26 cellular contexts compared by ENCODE assay signal in the genomic region with DNA sequence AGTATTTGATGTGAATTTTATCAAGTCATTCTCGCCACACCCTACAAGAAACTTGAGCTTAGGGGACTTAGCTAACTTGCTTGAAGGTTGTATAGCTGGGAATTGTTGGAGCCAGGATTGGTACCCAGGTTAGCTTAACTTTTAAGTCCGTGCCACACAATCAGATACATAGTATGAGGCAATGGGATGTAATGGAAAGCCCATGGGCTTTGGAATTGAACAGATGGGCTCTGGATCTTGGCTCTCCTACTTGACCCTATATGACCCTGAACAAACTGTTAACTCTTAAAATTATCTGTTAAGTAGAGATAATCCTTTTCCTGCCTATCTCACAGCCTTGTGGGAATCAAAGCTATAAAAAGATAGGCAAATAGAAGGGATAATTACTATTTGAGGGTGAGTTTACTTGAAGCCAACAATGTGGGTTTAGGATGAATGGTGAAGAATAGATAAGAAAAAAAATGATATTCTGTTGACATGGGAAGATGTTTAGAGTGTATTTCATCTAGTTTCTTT. TPM values are rescaled to one million over a fixed set of nuclear protein-coding genes. Genes with fewer than 3 reads are reported as not detected.
"Had no signal": no experiment of that assay in that cellular context is flagged by ENCODE, and none has a peak within 500 bp of the region (broad histone marks: within the 10 kb centered on the region; RNA-seq: fewer than 3 reads in every experiment).

No MANE protein-coding gene starts in this region.

- H3K27ac Mint-ChIP-seq: nephron had no signal

- H3K9me3 ChIP-seq: ascending aorta, esophagus muscularis mucosa, neutrophil, ovary, prostate gland, testis, uterus had no signal

- ATAC-seq: effector memory CD8-positive, alpha-beta T cell; left ventricle myocardium superior had no signal

- H3K36me3 ChIP-seq: ascending aorta, esophagus muscularis mucosa, ovary, prostate gland, uterus had no signal

- H3K4me3 Mint-ChIP-seq: effector memory CD8-positive, alpha-beta T cell; nephron had no signal

- H3K27ac ChIP-seq: ascending aorta, esophagus muscularis mucosa, ovary, prostate gland, testis, uterus, VCaP had no signal

- DNase-seq: activated effector memory CD4-positive, alpha-beta T cell treated with anti-CD3 and anti-CD28 coated beads, Interleukin-2, amount 50 U/mL, for 16 hours; activated naive CD4-positive, alpha-beta T cell treated with anti-CD3 and anti-CD28 coated beads, Interleukin-2, amount 50 U/mL, for 16 hours; activated T-cell treated with anti-CD3 and anti-CD28 coated beads, Interleukin-2, amount 50 U/mL, for 48 hours; central memory CD4-positive, alpha-beta T cell; effector memory CD8-positive, alpha-beta T cell; head of caudate nucleus; hypothalamus; left ventricle myocardium superior; mammary epithelial cell; ovary; stimulated activated CD4-positive, alpha-beta T cell treated with anti-CD3 and anti-CD28 coated beads, Interleukin-2, amount 100 ng/mL, for 48 hours; stimulated activated CD8-positive, alpha-beta memory T cell treated with anti-CD3 and anti-CD28 coated beads, Interleukin-4, amount 100 ng/mL, for 48 hours; stimulated activated naive CD4-positive, alpha-beta T cell; T-helper 2 cell; testis; trophoblast cell; uterus had no signal

- H3K4me3 ChIP-seq: ascending aorta, esophagus muscularis mucosa, ovary, prostate gland, testis, uterus had no signal

- H3K27me3 ChIP-seq: ascending aorta, esophagus muscularis mucosa, neutrophil, ovary, testis, uterus had no signal

- H3K27me3 Mint-ChIP-seq: effector memory CD8-positive, alpha-beta T cell had no signal

- H3K4me1 Mint-ChIP-seq: nephron had no signal

- H3K9me3 Mint-ChIP-seq: effector memory CD8-positive, alpha-beta T cell; nephron had no signal

- H3K4me1 ChIP-seq: ascending aorta, prostate gland, testis, uterus had no signal

RNA-seq across cellular contexts. Expression of gene CACNG3, which starts 51.9 kb away (rescaled TPM):
- total RNA-seq: activated CD8-positive, alpha-beta memory T cell treated with anti-CD3 and anti-CD28 coated beads for 36 hours; ascending aorta; dermis microvascular lymphatic vessel endothelial cell; endothelial cell of umbilical vein; esophagus muscularis mucosa; left ventricle myocardium superior; mammary epithelial cell; ovary; prostate gland; uterus had no signal
